17 cellular contexts compared by ENCODE assay signal in genomic region chr13:27496006-27496405, GRCh38. TPM values are rescaled to one million over a fixed set of nuclear protein-coding genes. Genes with fewer than 3 reads are reported as not detected.
A peak's percentile ranks its signal among the peaks of the same experiment; 100 is the strongest.
DNase-seq lines count a peak whose midpoint lies in the region; ATAC-seq and TF ChIP-seq lines count a peak whose summit lies in the region.
"Had no signal": no experiment of that assay in that cellular context is flagged by ENCODE, and none has a peak within 500 bp of the region (broad histone marks: within the 10 kb centered on the region; RNA-seq: fewer than 3 reads in every experiment).

No MANE protein-coding gene starts in this region.

- no peak overlapping the region for H3K4me3 ChIP-seq in upper lobe of right lung
- H3K4me3 ChIP-seq: BLaER1 treated with 17β-estradiol and CSF1 and Interleukin-3, amounts not matched to agents 10 nM and 100 nM; GM23248 had no signal

- in situ Hi-C loops in G401 (cut with HindIII; ENCODE audit: low sequenced_read_pairs), result no loop called here

- DNase-seq in Ammon's horn (ENCODE audit: low spot score) (peak; percentile 46), G401 (ENCODE audit: low spot score) (peak; percentile 41), midbrain (lab: John Stamatoyannopoulos, UW) (peak; percentile 1), COR-L47 (lab: John Stamatoyannopoulos, UW) (no peak), upper lobe of right lung (no peak)
- no peak for DNase-seq in effector memory CD8-positive, alpha-beta T cell
- DNase-seq: BE2C; Calu3; CD4-positive, alpha-beta T cell; CD8-positive, alpha-beta memory T cell; DMS53; DMS79 treated with DMSO at 0.1 percent for 48 hours; GM23248; H7; HCEC 1CT had no signal

- H3K36me3 ChIP-seq in upper lobe of right lung, result no peaks in the 10 kb centered on the region
- H3K36me3 ChIP-seq: BE2C; BLaER1 treated with 17β-estradiol and CSF1 and Interleukin-3, amounts not matched to agents 10 nM and 100 nM had no signal

- H3K4me1 ChIP-seq in upper lobe of right lung, result no peaks in the 10 kb centered on the region

- no peaks in the 10 kb centered on the region for H3K4me1 Mint-ChIP-seq in effector memory CD8-positive, alpha-beta T cell (ENCODE audit: low read depth in 2 of 2)
- H3K4me1 Mint-ChIP-seq: CD8-positive, alpha-beta memory T cell had no signal

- H3K27me3 ChIP-seq in upper lobe of right lung, result no peaks in the 10 kb centered on the region
- H3K27me3 ChIP-seq: BE2C; BLaER1 treated with 17β-estradiol and CSF1 and Interleukin-3, amounts not matched to agents 10 nM and 100 nM had no signal

- intact Hi-C loops in upper lobe of right lung (cut with DNase I), result no loop called here

- H3K27ac Mint-ChIP-seq in effector memory CD8-positive, alpha-beta T cell, result no peak overlapping the region
- H3K27ac Mint-ChIP-seq: CD14-positive monocyte; CD4-positive, alpha-beta T cell had no signal

- TF ChIP-seq CTCF in upper lobe of right lung (IDR thresholded peaks at IDR 0.05), result no peak

- no peak for ATAC-seq in effector memory CD8-positive, alpha-beta T cell (replicated peaks)
- ATAC-seq in upper lobe of right lung, result no peak

- no peak overlapping the region for H3K4me3 Mint-ChIP-seq in effector memory CD8-positive, alpha-beta T cell
- H3K4me3 Mint-ChIP-seq: CD14-positive monocyte; CD4-positive, alpha-beta T cell; CD8-positive, alpha-beta memory T cell had no signal

- no peaks in the 10 kb centered on the region for H3K9me3 ChIP-seq in upper lobe of right lung
- H3K9me3 ChIP-seq: BE2C; BLaER1 treated with 17β-estradiol and CSF1 and Interleukin-3, amounts not matched to agents 10 nM and 100 nM had no signal

- H3K27ac ChIP-seq in upper lobe of right lung, result no peak overlapping the region
- H3K27ac ChIP-seq: BLaER1 treated with 17β-estradiol and CSF1 and Interleukin-3, amounts not matched to agents 10 nM and 100 nM; GM23248 had no signal

- H3K9me3 Mint-ChIP-seq in effector memory CD8-positive, alpha-beta T cell, result no peaks in the 10 kb centered on the region
- H3K9me3 Mint-ChIP-seq: CD14-positive monocyte; CD4-positive, alpha-beta T cell; CD8-positive, alpha-beta memory T cell had no signal

- peaks cover 0 to 6% of the 10 kb centered on the region in 2 donors for H3K27me3 Mint-ChIP-seq in effector memory CD8-positive, alpha-beta T cell
- H3K27me3 Mint-ChIP-seq: CD4-positive, alpha-beta T cell had no signal

- no peaks in the 10 kb centered on the region for H3K36me3 Mint-ChIP-seq in effector memory CD8-positive, alpha-beta T cell (ENCODE audit: insufficient read depth)
- H3K36me3 Mint-ChIP-seq: CD14-positive monocyte; CD8-positive, alpha-beta memory T cell had no signal

RNA-seq across cellular contexts. Expression of gene MTIF3, which starts 45.6 kb away (rescaled TPM):
- total RNA-seq in G401 (2014; rRNA removed; shearing (Covaris generic)), result 35.3 and 71.5 TPM in 2 replicates
- total RNA-seq in upper lobe of right lung, result 38.6 TPM

Comparison
In these comparisons a context has a peak if more than half of its experiments do, and no peak if none do; other contexts are left out.
1. DNase-seq: peak in Ammon's horn (single experiment), G401 (single experiment) and midbrain (single experiment); none in effector memory CD8-positive, alpha-beta T cell (0 of 3), COR-L47 (single experiment) and upper lobe of right lung (single experiment).